In genomic region chr4:144709159-144709558, GRCh38 we compare ENCODE assay signal across 12 cellular contexts.
DNase-seq lines count a peak whose midpoint lies in the region; ATAC-seq, FAIRE-seq and TF ChIP-seq lines count a peak whose summit lies in the region.
"Had no signal": no experiment of that assay in that cellular context is flagged by ENCODE, and none has a peak within 500 bp of the region (broad histone marks: within the 10 kb centered on the region; RNA-seq: fewer than 3 reads in every experiment).

No MANE protein-coding gene starts in this region.

- no peak for TF ChIP-seq RAD21 in A549 (conservative IDR thresholded peaks at IDR 0.05 in 1 of 2, IDR thresholded peaks at IDR 0.05 in 1 of 2)

- WGBS in A549 (ENCODE audit: missing lambda C conversion rate), result 71% methylated on average over 2 of the region's 2 CpGs

- TF ChIP-seq CTCF in A549 (IDR thresholded peaks at IDR 0.05), result no peak

- FAIRE-seq in A549 (lab: Jason Lieb, UNC), result no peak

- TF ChIP-seq EP300 in A549 (IDR thresholded peaks at IDR 0.05), result no peak

- H3K4me1 ChIP-seq in A549, result peaks cover 25% of the 10 kb centered on the region
- H3K4me1 ChIP-seq: upper lobe of left lung had no signal

- DNase-seq in A549 (ENCODE audit: low read depth in 1 of 2, low spot score in 1 of 2), result no peak
- DNase-seq in HK-2 (ENCODE audit: unreplicated experiment), result peak; percentile 57
- peak; percentile 92 for DNase-seq in astrocyte of the hippocampus (ENCODE audit: low read depth, low spot score)
- peak; percentile 91 for DNase-seq in islet precursor cell
- DNase-seq in retina, result no peak
- DNase-seq in T-helper 1 cell, result no peak
- DNase-seq: NCI-H510A, SHP77, upper lobe of left lung, WERI-Rb-1 had no signal

- ATAC-seq in A549 (no peak), HG03378 (IDR thresholded peaks at IDR 0.05; ENCODE audit: unreplicated experiment) (no peak), HG03460 (IDR thresholded peaks at IDR 0.05; ENCODE audit: unreplicated experiment) (no peak)

- POLR2A ChIA-PET in A549 (lab: Yijun Ruan, JAX), result no interaction called here

- peak overlapping the region; percentile 37 to 42; a peak in 3 of 6 replicates for H3K27ac ChIP-seq in A549
- H3K27ac ChIP-seq: upper lobe of left lung, WERI-Rb-1 had no signal

- no peak overlapping the region for H3K4me3 ChIP-seq in A549
- H3K4me3 ChIP-seq: upper lobe of left lung had no signal

- no peak for TF ChIP-seq POLR2A in A549 (IDR thresholded peaks at IDR 0.05; ENCODE audit: low read length)

- peak overlapping the region; percentile 35; the same call in 2 of the 3 replicates for H3K4me2 ChIP-seq in A549

- no peaks in the 10 kb centered on the region for H3K9me3 ChIP-seq in A549
- H3K9me3 ChIP-seq: upper lobe of left lung had no signal

- CTCF ChIA-PET in A549 (lab: Yijun Ruan, JAX), result no interaction called here

TF ChIP-seq in A549, 52 proteins besides CTCF, POLR2A, EP300 and RAD21:
- no peak for TF ChIP-seq HDAC2 (IDR thresholded peaks at IDR 0.05)
- TF ChIP-seq NFE2L2 (conservative IDR thresholded peaks at IDR 0.05; ENCODE audit: low read length), result no peak
- TF ChIP-seq CBX2 (IDR thresholded peaks at IDR 0.05; ENCODE audit: borderline replicate concordance, low read depth), result no peak
- no peak for TF ChIP-seq MAZ (IDR thresholded peaks at IDR 0.05; ENCODE audit: borderline replicate concordance, low read depth, low read length)
- TF ChIP-seq SMC3 (IDR thresholded peaks at IDR 0.05), result no peak
- no peak for TF ChIP-seq PHF8 (IDR thresholded peaks at IDR 0.05; ENCODE audit: borderline replicate concordance, low read depth)
- TF ChIP-seq RFX5 (IDR thresholded peaks at IDR 0.05), result no peak
- TF ChIP-seq ZFP36 (IDR thresholded peaks at IDR 0.05; ENCODE audit: borderline replicate concordance, partially characterized antibody), result no peak
- TF ChIP-seq HES2 (IDR thresholded peaks at IDR 0.05), result no peak
- TF ChIP-seq ELK1 (IDR thresholded peaks at IDR 0.05; ENCODE audit: low read depth, low read length), result no peak
- TF ChIP-seq MYC (IDR thresholded peaks at IDR 0.05; ENCODE audit: borderline replicate concordance, low read length), result no peak
- TF ChIP-seq RARB (CRISPR knock-in tag; IDR thresholded peaks at IDR 0.05), result no peak
- no peak for TF ChIP-seq BHLHE40 (IDR thresholded peaks at IDR 0.05; ENCODE audit: low read depth, low read length)
- TF ChIP-seq ESRRA (IDR thresholded peaks at IDR 0.05; ENCODE audit: borderline replicate concordance, low read length), result no peak
- no peak for TF ChIP-seq EHF (CRISPR knock-in tag; IDR thresholded peaks at IDR 0.05)

Comparison
In these comparisons a context has a peak if more than half of its experiments do, and no peak if none do; other contexts are left out.
1. DNase-seq: peak in HK-2 (single experiment), astrocyte of the hippocampus (single experiment) and islet precursor cell (single experiment); none in A549 (0 of 2), retina (single experiment) and T-helper 1 cell (0 of 5).